Comparison of ENCODE assay signal across 1 cellular context in the genomic region with DNA sequence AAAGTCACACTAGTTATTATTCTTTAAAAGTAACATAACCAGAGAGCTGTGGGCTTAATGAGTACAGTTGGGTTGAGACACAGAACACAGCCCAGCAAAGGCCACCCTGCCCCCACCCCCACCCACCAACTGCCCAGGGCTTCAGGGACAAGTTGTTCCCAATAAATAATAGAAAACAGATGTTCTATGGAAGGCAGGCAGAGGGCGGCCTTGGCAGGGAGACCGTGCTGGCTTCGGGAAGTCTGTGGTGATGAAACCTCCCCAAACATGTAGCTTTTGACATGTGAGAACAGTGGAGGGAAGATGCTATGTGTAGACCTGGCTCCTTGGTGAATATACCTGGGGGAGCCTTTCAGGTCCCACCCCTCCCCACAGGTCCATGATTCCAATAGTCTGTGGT.
TF ChIP-seq lines count a peak whose summit lies in the region.

No MANE protein-coding gene starts in this region.

TF ChIP-seq in GM23338, 12 proteins besides CTCF, POLR2A, EP300 and RAD21 (continued from another document):
- no peak for TF ChIP-seq ZNF462 (CRISPR knock-in tag; IDR thresholded peaks at IDR 0.05)
- TF ChIP-seq NANOG (IDR thresholded peaks at IDR 0.05; ENCODE audit: borderline replicate concordance): no peak
- TF ChIP-seq ZNF114 (CRISPR knock-in tag; IDR thresholded peaks at IDR 0.05): no peak
- no peak for TF ChIP-seq POLR2AphosphoS5 (IDR thresholded peaks at IDR 0.05; ENCODE audit: low read depth)
- TF ChIP-seq EZH2phosphoT487 (IDR thresholded peaks at IDR 0.05; ENCODE audit: unreplicated experiment): no peak
- TF ChIP-seq, protein P1, sequence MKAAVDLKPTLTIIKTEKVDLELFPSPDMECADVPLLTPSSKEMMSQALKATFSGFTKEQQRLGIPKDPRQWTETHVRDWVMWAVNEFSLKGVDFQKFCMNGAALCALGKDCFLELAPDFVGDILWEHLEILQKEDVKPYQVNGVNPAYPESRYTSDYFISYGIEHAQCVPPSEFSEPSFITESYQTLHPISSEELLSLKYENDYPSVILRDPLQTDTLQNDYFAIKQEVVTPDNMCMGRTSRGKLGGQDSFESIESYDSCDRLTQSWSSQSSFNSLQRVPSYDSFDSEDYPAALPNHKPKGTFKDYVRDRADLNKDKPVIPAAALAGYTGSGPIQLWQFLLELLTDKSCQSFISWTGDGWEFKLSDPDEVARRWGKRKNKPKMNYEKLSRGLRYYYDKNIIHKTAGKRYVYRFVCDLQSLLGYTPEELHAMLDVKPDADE (IDR thresholded peaks at IDR 0.05): no peak
